ENCODE assay signal across 18 cellular contexts in the genomic region with DNA sequence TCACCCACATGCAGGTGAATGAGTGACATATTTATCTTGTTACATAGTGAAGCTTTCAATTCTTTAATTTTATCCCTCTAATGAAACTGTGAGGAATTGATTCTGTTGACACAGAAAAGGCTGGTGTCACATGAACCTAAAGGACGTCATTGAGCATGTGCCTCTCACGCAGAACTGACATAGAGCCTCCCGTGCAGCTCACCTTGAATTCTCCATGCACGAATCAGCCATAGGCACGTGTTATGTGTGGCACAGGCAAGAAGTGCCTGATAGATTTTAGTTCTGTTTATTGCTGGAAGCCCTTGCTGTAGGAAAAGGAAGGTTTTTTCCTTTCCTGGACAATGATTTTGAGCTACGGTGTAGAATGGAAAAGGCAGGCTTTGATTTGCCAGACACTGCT. TPM values are rescaled to one million over a fixed set of nuclear protein-coding genes. Genes with fewer than 3 reads are reported as not detected.
DNase-seq lines count a peak whose midpoint lies in the region; ATAC-seq and TF ChIP-seq lines count a peak whose summit lies in the region.
"Had no signal": no experiment of that assay in that cellular context is flagged by ENCODE, and none has a peak within 500 bp of the region (broad histone marks: within the 10 kb centered on the region; RNA-seq: fewer than 3 reads in every experiment).

No MANE protein-coding gene starts in this region.

- peaks cover 9% of the 10 kb centered on the region for H3K36me3 Mint-ChIP-seq in activated T-helper 17 cell treated with anti-CD3 and anti-CD28 coated beads, Interleukin-2, amount 50 U/mL, for 72 hours (ENCODE audit: low read depth)
- peaks cover 0 to 6% (median 5%) of the 10 kb centered on the region in 3 donors for H3K36me3 Mint-ChIP-seq in CD8-positive, alpha-beta memory T cell

- H3K9ac ChIP-seq in BLaER1, result no peak overlapping the region
- no peak overlapping the region for H3K9ac ChIP-seq in BLaER1 treated with 17β-estradiol and CSF1 and Interleukin-3, amounts not matched to agents 10 nM and 100 nM
- peak overlapping the region; percentile 54 for H3K9ac ChIP-seq in Loucy (ENCODE audit: low read depth, low read length, poor library complexity, severe bottlenecking)
- no peak overlapping the region for H3K9ac ChIP-seq in smooth muscle cell (ENCODE audit: low read depth)
- H3K9ac ChIP-seq: KMS-11 had no signal

- CTCF ChIA-PET in CD8-positive, alpha-beta memory T cell (lab: Charles Lee), result interaction anchor here (1.2 to 2.3 kb wide), 2 partner anchors 9 to 43 kb away, joined by 3 to 9 read pairs; no protein-coding TSS in a partner anchor

- no peaks in the 10 kb centered on the region for H3K9me3 Mint-ChIP-seq in activated T-helper 17 cell treated with anti-CD3 and anti-CD28 coated beads, Interleukin-2, amount 50 U/mL, for 72 hours
- no peaks in the 10 kb centered on the region for H3K9me3 Mint-ChIP-seq in CD8-positive, alpha-beta memory T cell
- H3K9me3 Mint-ChIP-seq: HFFc6 had no signal

- 82% methylated on average over 6 of the region's 6 CpGs for WGBS in smooth muscle cell (ENCODE audit: low lambda C conversion rate)

- H3K79me2 ChIP-seq in Loucy (ENCODE audit: insufficient read depth, low read length) (peaks cover 82% of the 10 kb centered on the region), smooth muscle cell (ENCODE audit: low read depth) (peaks cover 90% of the 10 kb centered on the region)

- no peaks in the 10 kb centered on the region for H3K27me3 ChIP-seq in BLaER1
- peaks cover 0 to 80% (median 0%) of the 10 kb centered on the region in 11 experiments; a peak in 5 of 22 replicates for H3K27me3 ChIP-seq in BLaER1 treated with 17β-estradiol and CSF1 and Interleukin-3, amounts not matched to agents 10 nM and 100 nM
- H3K27me3 ChIP-seq in Loucy (ENCODE audit: insufficient read depth, low read length, poor library complexity, severe bottlenecking), result no peaks in the 10 kb centered on the region
- H3K27me3 ChIP-seq in smooth muscle cell (ENCODE audit: low read depth), result no peaks in the 10 kb centered on the region
- no peaks in the 10 kb centered on the region for H3K27me3 ChIP-seq in CD8-positive, alpha-beta memory T cell (ENCODE audit: insufficient read depth, low read length, poor library complexity, severe bottlenecking)

- TF ChIP-seq CTCF in Loucy (conservative IDR thresholded peaks at IDR 0.05; ENCODE audit: low read length), result no peak
- TF ChIP-seq CTCF in smooth muscle cell (IDR thresholded peaks at IDR 0.05; ENCODE audit: borderline replicate concordance, insufficient read depth, poor library complexity, severe bottlenecking), result no peak

- peak overlapping the region; percentile 66 for H3K4me3 Mint-ChIP-seq in activated T-helper 17 cell treated with anti-CD3 and anti-CD28 coated beads, Interleukin-2, amount 50 U/mL, for 72 hours
- H3K4me3 Mint-ChIP-seq in CD8-positive, alpha-beta memory T cell, result no peak overlapping the region
- H3K4me3 Mint-ChIP-seq: HFFc6 had no signal

- no peak overlapping the region for H3K27ac Mint-ChIP-seq in activated T-helper 17 cell treated with anti-CD3 and anti-CD28 coated beads, Interleukin-2, amount 50 U/mL, for 72 hours
- H3K27ac Mint-ChIP-seq in CD8-positive, alpha-beta memory T cell, result peak overlapping the region in 3 of 8 donors; percentile 21 to 55 (median 35)
- H3K27ac Mint-ChIP-seq: HFFc6 had no signal

- H3K9me3 ChIP-seq in BLaER1, result no peaks in the 10 kb centered on the region
- H3K9me3 ChIP-seq in BLaER1 treated with 17β-estradiol and CSF1 and Interleukin-3, amounts not matched to agents 10 nM and 100 nM (replicated peaks in 1 of 11), result no peaks in the 10 kb centered on the region
- H3K9me3 ChIP-seq in Loucy (ENCODE audit: insufficient read depth, low read depth, low read length), result no peaks in the 10 kb centered on the region
- H3K9me3 ChIP-seq in smooth muscle cell (replicated peaks; ENCODE audit: low read depth), result no peaks in the 10 kb centered on the region
- H3K9me3 ChIP-seq in CD8-positive, alpha-beta memory T cell (ENCODE audit: low read length), result no peaks in the 10 kb centered on the region

- ATAC-seq in activated T-helper 17 cell treated with anti-CD3 and anti-CD28 coated beads, Interleukin-2, amount 50 U/mL, for 72 hours (replicated peaks), result no peak
- ATAC-seq: HepG2 had no signal

- peaks cover 71% of the 10 kb centered on the region for H3K4me1 Mint-ChIP-seq in activated T-helper 17 cell treated with anti-CD3 and anti-CD28 coated beads, Interleukin-2, amount 50 U/mL, for 72 hours
- H3K4me1 Mint-ChIP-seq in CD8-positive, alpha-beta memory T cell, result peaks cover 88 to 97% (median 94%) of the 10 kb centered on the region in 3 donors

- H3K4me1 ChIP-seq in BLaER1 (peaks cover 89% of the 10 kb centered on the region), Loucy (ENCODE audit: insufficient read depth, low read length, poor library complexity, severe bottlenecking) (peaks cover 93% of the 10 kb centered on the region), smooth muscle cell (ENCODE audit: low read depth) (no peaks in the 10 kb centered on the region)
- H3K4me1 ChIP-seq in BLaER1 treated with 17β-estradiol and CSF1 and Interleukin-3, amounts not matched to agents 10 nM and 100 nM, result peaks cover 22 to 90% (median 60%) of the 10 kb centered on the region in 10 experiments
- H3K4me1 ChIP-seq in CD8-positive, alpha-beta memory T cell (ENCODE audit: insufficient read depth, low read length), result peaks cover 86% of the 10 kb centered on the region

- H2AFZ ChIP-seq in Loucy (ENCODE audit: low read length), result no peak overlapping the region
- no peak overlapping the region for H2AFZ ChIP-seq in smooth muscle cell (ENCODE audit: low read depth)
- H2AFZ ChIP-seq: PC-9 had no signal

- H3K36me3 ChIP-seq in BLaER1 (peaks cover 49% of the 10 kb centered on the region), Loucy (ENCODE audit: insufficient read depth, low read length) (no peaks in the 10 kb centered on the region), smooth muscle cell (ENCODE audit: low read depth) (no peaks in the 10 kb centered on the region)
- peaks cover 0 to 60% (median 16%) of the 10 kb centered on the region in 11 experiments; a peak in 15 of 22 replicates for H3K36me3 ChIP-seq in BLaER1 treated with 17β-estradiol and CSF1 and Interleukin-3, amounts not matched to agents 10 nM and 100 nM
- H3K36me3 ChIP-seq in CD8-positive, alpha-beta memory T cell (ENCODE audit: insufficient read depth, low read length), result no peaks in the 10 kb centered on the region

- DNase-seq in mesenteric fat pad (ENCODE audit: low spot score) (no peak), smooth muscle cell (lab: John Stamatoyannopoulos, UW; ENCODE audit: unreplicated experiment) (no peak)
- DNase-seq in stimulated activated CD4-positive, alpha-beta T cell treated with anti-CD3 and anti-CD28 coated beads, Interleukin-2, amount 100 ng/mL, for 24 hours, result no peak
- no peak for DNase-seq in CD8-positive, alpha-beta memory T cell
- DNase-seq: GF-D8, HFFc6, NCI-H1105, NCI-H1694, NCI-H510A treated with DMSO at 0.1 percent for 48 hours, NCI-H82 had no signal

- H3K4me2 ChIP-seq in BLaER1, result peak overlapping the region; percentile 62
- peak overlapping the region in 8 of 11 experiments; percentile 35 to 77 (median 66); a peak in 13 of 22 replicates for H3K4me2 ChIP-seq in BLaER1 treated with 17β-estradiol and CSF1 and Interleukin-3, amounts not matched to agents 10 nM and 100 nM
- peak overlapping the region; percentile 82 for H3K4me2 ChIP-seq in Loucy (ENCODE audit: low read depth, low read length, poor library complexity, severe bottlenecking)
- no peak overlapping the region for H3K4me2 ChIP-seq in smooth muscle cell
- H3K4me2 ChIP-seq: KMS-11, PC-9 had no signal

- POLR2A ChIA-PET in CD8-positive, alpha-beta memory T cell (lab: Charles Lee), result no interaction called here

- H3K9me2 ChIP-seq in Loucy (replicated peaks; ENCODE audit: low read depth, low read length), result no peaks in the 10 kb centered on the region

- H4K20me1 ChIP-seq in BLaER1 (peaks cover 100% of the 10 kb centered on the region), Loucy (ENCODE audit: insufficient read depth, low read length, poor library complexity, severe bottlenecking) (no peaks in the 10 kb centered on the region), smooth muscle cell (ENCODE audit: low read depth) (peaks cover 100% of the 10 kb centered on the region)
- peaks cover 4 to 98% (median 80%) of the 10 kb centered on the region in 11 experiments; a peak in 21 of 22 replicates for H4K20me1 ChIP-seq in BLaER1 treated with 17β-estradiol and CSF1 and Interleukin-3, amounts not matched to agents 10 nM and 100 nM

- H3F3A ChIP-seq in Loucy (ENCODE audit: low read depth), result peaks cover 4% of the 10 kb centered on the region; the same call in 1 of the 2 replicates
- H3F3A ChIP-seq in smooth muscle cell (ENCODE audit: low read depth), result peaks cover 14% of the 10 kb centered on the region

- H3K4me3 ChIP-seq in BLaER1 (no peak overlapping the region), Loucy (ENCODE audit: low read length, poor library complexity, severe bottlenecking) (no peak overlapping the region), smooth muscle cell (no peak overlapping the region)
- no peak overlapping the region for H3K4me3 ChIP-seq in BLaER1 treated with 17β-estradiol and CSF1 and Interleukin-3, amounts not matched to agents 10 nM and 100 nM
- H3K4me3 ChIP-seq in CD8-positive, alpha-beta memory T cell (ENCODE audit: low read length), result no peak overlapping the region
- H3K4me3 ChIP-seq: PC-9 had no signal

- H3K27me3 Mint-ChIP-seq in activated T-helper 17 cell treated with anti-CD3 and anti-CD28 coated beads, Interleukin-2, amount 50 U/mL, for 72 hours, result no peaks in the 10 kb centered on the region
- H3K27me3 Mint-ChIP-seq in CD8-positive, alpha-beta memory T cell, result no peaks in the 10 kb centered on the region

- H3K27ac ChIP-seq in BLaER1 (no peak overlapping the region), smooth muscle cell (ENCODE audit: low read depth) (no peak overlapping the region)
- no peak overlapping the region for H3K27ac ChIP-seq in BLaER1 treated with 17β-estradiol and CSF1 and Interleukin-3, amounts not matched to agents 10 nM and 100 nM
- no peak overlapping the region for H3K27ac ChIP-seq in CD8-positive, alpha-beta memory T cell (ENCODE audit: low read depth, low read length)
- H3K27ac ChIP-seq: KMS-11, PC-9, SK-N-MC had no signal

RNA-seq across cellular contexts. Expression of gene ADARB1, which starts 11.3 kb away (rescaled TPM):
- 10 to 100 TPM; 22.7 to 32.0 TPM for total RNA-seq in activated T-helper 17 cell treated with anti-CD3 and anti-CD28 coated beads, Interleukin-2, amount 50 U/mL, for 72 hours
- total RNA-seq in mesenteric fat pad, result 39.6 TPM
- 20.3 and 28.9 TPM in 2 replicates for total RNA-seq in smooth muscle cell
- 25.6 and 27.6 TPM in 2 replicates for polyA plus RNA-seq in smooth muscle cell
- 10 to 100 TPM; 28.9 to 29.5 TPM for total RNA-seq in CD8-positive, alpha-beta memory T cell
- 11.8 TPM for polyA plus RNA-seq in CD8-positive, alpha-beta memory T cell
